ENCODE assay signal across 11 cellular contexts in genomic region chr5:143986567-143987242, GRCh38.
DNase-seq lines count a peak whose midpoint lies in the region; ATAC-seq and TF ChIP-seq lines count a peak whose summit lies in the region.
"Had no signal": no experiment of that assay in that cellular context is flagged by ENCODE, and none has a peak within 500 bp of the region (broad histone marks: within the 10 kb centered on the region; RNA-seq: fewer than 3 reads in every experiment).

No MANE protein-coding gene starts in this region.

- H3K9me3 Mint-ChIP-seq in endodermal cell: no peaks in the 10 kb centered on the region

- ATAC-seq in HG03432 (IDR thresholded peaks at IDR 0.05; ENCODE audit: unreplicated experiment): no peak
- ATAC-seq: naive thymus-derived CD8-positive, alpha-beta T cell had no signal

- H3K36me3 ChIP-seq in MG63 (no peaks in the 10 kb centered on the region; the same call in 1 of the 2 replicates), endodermal cell (ENCODE audit: control insufficient read depth, insufficient read depth, low read length) (no peaks in the 10 kb centered on the region), mesodermal cell (ENCODE audit: control insufficient read depth, insufficient read depth, low read length) (no peaks in the 10 kb centered on the region)
- H3K36me3 ChIP-seq: BLaER1 treated with 17β-estradiol and CSF1 and Interleukin-3, amounts not matched to agents 10 nM and 100 nM had no signal

- H3K4me1 ChIP-seq in endodermal cell (ENCODE audit: control insufficient read depth, insufficient read depth, low read length) (no peaks in the 10 kb centered on the region), mesodermal cell (ENCODE audit: control insufficient read depth, insufficient read depth, low read length, poor library complexity, severe bottlenecking) (no peaks in the 10 kb centered on the region)

- peak; percentile 44 for DNase-seq in AG08396 (ENCODE audit: low spot score)
- DNase-seq in MG63: peak; percentile 80
- no peak for DNase-seq in endodermal cell
- DNase-seq in activated effector memory CD4-positive, alpha-beta T cell treated with Interleukin-2 at 50 U/mL for 16 hours: no peak
- no peak for DNase-seq in ecto neural progenitor cell (ENCODE audit: low spot score)
- no peak for DNase-seq in NCI-H748 treated with DMSO at 0.1 percent for 48 hours (lab: John Stamatoyannopoulos, UW)
- DNase-seq: amygdala; naive thymus-derived CD8-positive, alpha-beta T cell had no signal

- no peak overlapping the region for H3K4me3 Mint-ChIP-seq in endodermal cell
- H3K4me3 Mint-ChIP-seq: naive thymus-derived CD8-positive, alpha-beta T cell had no signal

- no peaks in the 10 kb centered on the region for H3K36me3 Mint-ChIP-seq in endodermal cell (ENCODE audit: low read depth)
- H3K36me3 Mint-ChIP-seq: naive thymus-derived CD8-positive, alpha-beta T cell had no signal

- peak overlapping the region; percentile 36 for H3K27ac Mint-ChIP-seq in endodermal cell
- H3K27ac Mint-ChIP-seq: naive thymus-derived CD8-positive, alpha-beta T cell had no signal

- no peaks in the 10 kb centered on the region for H3K27me3 Mint-ChIP-seq in endodermal cell (ENCODE audit: insufficient read depth)

- peaks cover 8% of the 10 kb centered on the region for H3K4me1 Mint-ChIP-seq in endodermal cell

- H3K4me3 ChIP-seq in MG63: no peak overlapping the region
- H3K4me3 ChIP-seq in endodermal cell (ENCODE audit: low read length): no peak overlapping the region
- no peak overlapping the region for H3K4me3 ChIP-seq in mesodermal cell (ENCODE audit: extremely low read depth, insufficient read depth, low read length, poor library complexity, severe bottlenecking)
- H3K4me3 ChIP-seq: BLaER1 treated with 17β-estradiol and CSF1 and Interleukin-3, amounts not matched to agents 10 nM and 100 nM had no signal

- 68 to 91% methylated on average over 6 of the region's 6 CpGs for WGBS in endodermal cell (ENCODE audit: insufficient coverage in 1 of 2, insufficient read length in 1 of 2), 2 experiments
- WGBS in mesodermal cell (ENCODE audit: insufficient coverage in 2 of 2), 2 experiments: 86 to 93% methylated on average over 4 of the region's 6 CpGs

- no peak overlapping the region for H3K9ac ChIP-seq in endodermal cell (ENCODE audit: extremely low read depth, low read length, poor library complexity, severe bottlenecking)
- H3K9ac ChIP-seq: BLaER1 treated with 17β-estradiol and CSF1 and Interleukin-3, amounts not matched to agents 10 nM and 100 nM had no signal

- H3K27me3 ChIP-seq in MG63 (no peaks in the 10 kb centered on the region), endodermal cell (ENCODE audit: control insufficient read depth, insufficient read depth, low read length, poor library complexity, severe bottlenecking) (no peaks in the 10 kb centered on the region)
- H3K27me3 ChIP-seq: BLaER1 treated with 17β-estradiol and CSF1 and Interleukin-3, amounts not matched to agents 10 nM and 100 nM had no signal

- H3K27ac ChIP-seq in endodermal cell (ENCODE audit: low read depth, low read length): peak overlapping the region; percentile 88
- H3K27ac ChIP-seq in mesodermal cell (ENCODE audit: low read depth, low read length, severe bottlenecking): peak overlapping the region; percentile 68
- H3K27ac ChIP-seq: BLaER1 treated with 17β-estradiol and CSF1 and Interleukin-3, amounts not matched to agents 10 nM and 100 nM had no signal

- H3K9me3 ChIP-seq in MG63 (0 out of 2 replicates have a peak, but pooled peaks cover 5% of the 10 kb centered on the region), endodermal cell (ENCODE audit: control insufficient read depth, low read length) (no peaks in the 10 kb centered on the region), mesodermal cell (ENCODE audit: control insufficient read depth, low read length) (no peaks in the 10 kb centered on the region)
- H3K9me3 ChIP-seq: BLaER1 treated with 17β-estradiol and CSF1 and Interleukin-3, amounts not matched to agents 10 nM and 100 nM had no signal

- TF ChIP-seq CTCF in endodermal cell (conservative IDR thresholded peaks at IDR 0.05): no peak

Comparison
In these comparisons a context has a peak if more than half of its experiments do, and no peak if none do; other contexts are left out.
1. DNase-seq: peak in AG08396 (single experiment) and MG63 (single experiment); none in endodermal cell (single experiment), activated effector memory CD4-positive, alpha-beta T cell treated with Interleukin-2 at 50 U/mL for 16 hours (single experiment), ecto neural progenitor cell (single experiment) and NCI-H748 treated with DMSO at 0.1 percent for 48 hours (single experiment).